In the genomic region with DNA sequence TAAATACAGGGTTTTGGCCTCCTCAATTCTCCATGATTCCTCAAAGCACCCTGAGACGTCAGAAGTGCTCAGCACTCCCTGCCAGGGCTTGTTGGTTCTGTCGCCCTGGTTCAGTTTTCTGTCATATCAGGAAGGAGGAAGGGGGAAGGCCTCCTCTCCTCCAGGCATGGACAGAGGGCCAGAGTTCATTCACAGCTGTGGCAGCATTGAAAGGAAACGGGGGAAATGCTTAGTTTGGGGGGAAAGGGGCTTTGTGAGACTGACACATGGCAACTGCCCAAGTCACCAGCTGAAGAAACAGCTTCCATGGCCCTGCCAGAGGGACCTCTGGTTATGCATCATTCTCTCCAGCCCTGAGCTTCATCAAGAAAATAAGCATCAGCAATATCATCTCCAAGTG, we compare ENCODE assay signal across 15 cellular contexts.
A peak's percentile ranks its signal among the peaks of the same experiment; 100 is the strongest.
DNase-seq lines count a peak whose midpoint lies in the region; ATAC-seq and TF ChIP-seq lines count a peak whose summit lies in the region.
"Had no signal": no experiment of that assay in that cellular context is flagged by ENCODE, and none has a peak within 500 bp of the region (broad histone marks: within the 10 kb centered on the region; RNA-seq: fewer than 3 reads in every experiment).

No MANE protein-coding gene starts in this region.

- H3K9ac ChIP-seq in parathyroid adenoma, result no peak overlapping the region

- no peaks in the 10 kb centered on the region for H4K20me1 ChIP-seq in hepatocyte (ENCODE audit: insufficient read depth, poor library complexity, severe bottlenecking)

- H3K4me3 ChIP-seq in heart right ventricle (no peak overlapping the region), hepatocyte (no peak overlapping the region), parathyroid adenoma (ENCODE audit: low read depth, low read length) (no peak overlapping the region), upper lobe of right lung (no peak overlapping the region), esophagus squamous epithelium (no peak overlapping the region)
- H3K4me3 ChIP-seq: GM23338, PC-9 had no signal

- H3K4me2 ChIP-seq in hepatocyte, result peak overlapping the region; percentile 22
- no peak overlapping the region for H3K4me2 ChIP-seq in parathyroid adenoma (ENCODE audit: low read length)
- H3K4me2 ChIP-seq: GM23338, PC-9 had no signal

- H2AFZ ChIP-seq in hepatocyte (no peak overlapping the region), parathyroid adenoma (peak overlapping the region; percentile 22)
- H2AFZ ChIP-seq: GM23338, PC-9 had no signal

- H3K36me3 ChIP-seq in heart right ventricle (no peaks in the 10 kb centered on the region), hepatocyte (replicated peaks; ENCODE audit: insufficient read depth, low read depth) (no peaks in the 10 kb centered on the region), parathyroid adenoma (ENCODE audit: control insufficient read depth, insufficient read depth, low read length) (no peaks in the 10 kb centered on the region), upper lobe of right lung (no peaks in the 10 kb centered on the region), esophagus squamous epithelium (no peaks in the 10 kb centered on the region)

- intact Hi-C loops in heart right ventricle (cut with DNase I), result loop anchor here in 1 of 10 donors (5.0 kb wide), 1 partner anchor 51 kb away; no protein-coding TSS in a partner anchor
- intact Hi-C loops in Right ventricle myocardium inferior (cut with DNase I), result no loop called here
- intact Hi-C loops in upper lobe of right lung (cut with DNase I), result no loop called here
- intact Hi-C loops in esophagus squamous epithelium (cut with DNase I), result no loop called here

- no peak for TF ChIP-seq CTCF in heart right ventricle (IDR thresholded peaks at IDR 0.05)
- TF ChIP-seq CTCF in hepatocyte (IDR thresholded peaks at IDR 0.05; ENCODE audit: poor library complexity), result no peak
- no peak for TF ChIP-seq CTCF in parathyroid adenoma (IDR thresholded peaks at IDR 0.05)
- no peak for TF ChIP-seq CTCF in upper lobe of right lung (IDR thresholded peaks at IDR 0.05)
- no peak for TF ChIP-seq CTCF in esophagus squamous epithelium (IDR thresholded peaks at IDR 0.05)

- TF ChIP-seq POLR2A in esophagus squamous epithelium (IDR thresholded peaks at IDR 0.05), result no peak

- no peaks in the 10 kb centered on the region for H3K9me2 ChIP-seq in hepatocyte (replicated peaks; ENCODE audit: insufficient read depth)

- H3K27ac ChIP-seq in heart right ventricle (peak overlapping the region in 6 of 10 donors; percentile 11 to 54 (median 39)), hepatocyte (peak overlapping the region; percentile 89), parathyroid adenoma (peak overlapping the region; percentile 54), upper lobe of right lung (peak overlapping the region; percentile 51), esophagus squamous epithelium (peak overlapping the region in 1 of 4 donors; percentile 30)
- H3K27ac ChIP-seq: PC-9 had no signal

- H3K79me2 ChIP-seq in hepatocyte (no peaks in the 10 kb centered on the region), parathyroid adenoma (no peaks in the 10 kb centered on the region)

- H3K4me1 ChIP-seq in heart right ventricle, result peaks cover 2 to 67% (median 34%) of the 10 kb centered on the region in 9 donors
- H3K4me1 ChIP-seq in hepatocyte (ENCODE audit: insufficient read depth), result peaks cover 51% of the 10 kb centered on the region
- peaks cover 33% of the 10 kb centered on the region for H3K4me1 ChIP-seq in parathyroid adenoma
- H3K4me1 ChIP-seq in upper lobe of right lung, result peaks cover 37% of the 10 kb centered on the region
- H3K4me1 ChIP-seq in esophagus squamous epithelium, result peaks cover 0 to 34% (median 30%) of the 10 kb centered on the region in 3 donors

- 47 to 65% methylated on average over 3 of the region's 3 CpGs for WGBS in heart right ventricle, 2 donors
- 53% methylated on average over 3 of the region's 3 CpGs for WGBS in hepatocyte (ENCODE audit: low lambda C conversion rate, missing lambda C conversion rate)
- WGBS in esophagus squamous epithelium, 2 donors, result 66% methylated on average over 2 of the region's 3 CpGs; no CpG with 5 or more reads in 1 of the 2 donors

- DNase-seq in heart right ventricle (no peak), Right ventricle myocardium inferior (ENCODE audit: missing footprints) (no peak), hepatocyte (ENCODE audit: low spot score) (peak; percentile 26), upper lobe of right lung (no peak), esophagus squamous epithelium (lab: John Stamatoyannopoulos, UW) (no peak)
- DNase-seq: activated CD4-positive, alpha-beta T cell treated with anti-CD3 and anti-CD28 coated beads for 48 hours; DMS79 treated with DMSO at 0.1 percent for 48 hours; NCI-H146; NCI-H774; PC-9; stimulated activated CD4-positive, alpha-beta T cell treated with anti-CD3 and anti-CD28 coated beads, Interleukin-4, amount 100 ng/mL, for 1 hour had no signal

- no peaks in the 10 kb centered on the region for H3K27me3 ChIP-seq in heart right ventricle
- H3K27me3 ChIP-seq in hepatocyte, result no peaks in the 10 kb centered on the region
- H3K27me3 ChIP-seq in parathyroid adenoma (ENCODE audit: control insufficient read depth, insufficient read depth, low read length), result no peaks in the 10 kb centered on the region
- H3K27me3 ChIP-seq in upper lobe of right lung, result no peaks in the 10 kb centered on the region
- H3K27me3 ChIP-seq in esophagus squamous epithelium, result no peaks in the 10 kb centered on the region

- ATAC-seq in heart right ventricle (no peak), Right ventricle myocardium inferior (no peak), upper lobe of right lung (no peak), GM21723 (IDR thresholded peaks at IDR 0.05; ENCODE audit: unreplicated experiment) (no peak), HG03378 (IDR thresholded peaks at IDR 0.05; ENCODE audit: unreplicated experiment) (no peak)
- ATAC-seq: GM23338 had no signal

- H3K9me3 ChIP-seq in heart right ventricle (no peaks in the 10 kb centered on the region), hepatocyte (ENCODE audit: low read depth) (no peaks in the 10 kb centered on the region), parathyroid adenoma (ENCODE audit: control insufficient read depth, low read length) (no peaks in the 10 kb centered on the region), upper lobe of right lung (no peaks in the 10 kb centered on the region), esophagus squamous epithelium (no peaks in the 10 kb centered on the region)
